Comparison of ENCODE assay signal across 8 cellular contexts in genomic region chr9:68895741-68896478, GRCh38.
DNase-seq lines count a peak whose midpoint lies in the region; ATAC-seq and TF ChIP-seq lines count a peak whose summit lies in the region.

No MANE protein-coding gene starts in this region.

- H3K27me3 ChIP-seq in sigmoid colon: no peaks in the 10 kb centered on the region

- peak; percentile 36 for DNase-seq in GM10266 (ENCODE audit: extremely low spot score)
- DNase-seq in left ventricle myocardium superior: no peak
- DNase-seq in midbrain (lab: John Stamatoyannopoulos, UW): no peak
- DNase-seq in NCI-H2196 treated with DMSO at 0.1 percent for 48 hours (lab: John Stamatoyannopoulos, UW; ENCODE audit: unreplicated experiment): no peak
- no peak for DNase-seq in sigmoid colon
- DNase-seq in effector memory CD8-positive, alpha-beta T cell: no peak

- H3K9me3 ChIP-seq in sigmoid colon: no peaks in the 10 kb centered on the region

- no peaks in the 10 kb centered on the region for H3K4me1 Mint-ChIP-seq in effector memory CD8-positive, alpha-beta T cell (ENCODE audit: low read depth in 2 of 2)

- TF ChIP-seq EP300 in sigmoid colon (IDR thresholded peaks at IDR 0.05): no peak

- intact Hi-C loops in left ventricle myocardium superior (cut with micrococcal nuclease) (no loop called here), sigmoid colon (cut with DNase I) (loop anchor here (10.0 kb wide), 1 partner anchor 311 kb away; no protein-coding TSS in a partner anchor)

- H3K9me3 Mint-ChIP-seq in effector memory CD8-positive, alpha-beta T cell: no peaks in the 10 kb centered on the region

- ATAC-seq in GM21390 (IDR thresholded peaks at IDR 0.05; ENCODE audit: unreplicated experiment): peak; percentile 88
- ATAC-seq in HG03565 (IDR thresholded peaks at IDR 0.05; ENCODE audit: unreplicated experiment): peak; percentile 93
- ATAC-seq in left ventricle myocardium superior: peak; percentile 62
- ATAC-seq in effector memory CD8-positive, alpha-beta T cell (replicated peaks): no peak

- peak overlapping the region in 1 of 4 donors; percentile 11 for H3K27ac ChIP-seq in sigmoid colon

- no peak overlapping the region for H3K27ac Mint-ChIP-seq in effector memory CD8-positive, alpha-beta T cell

- 40 to 79% methylated on average over 6 of the region's 6 CpGs for WGBS in sigmoid colon, 2 donors

- no peaks in the 10 kb centered on the region for H3K4me1 ChIP-seq in sigmoid colon

- H3K36me3 Mint-ChIP-seq in effector memory CD8-positive, alpha-beta T cell (ENCODE audit: insufficient read depth): no peaks in the 10 kb centered on the region

- peaks cover 7 to 17% of the 10 kb centered on the region in 2 donors for H3K27me3 Mint-ChIP-seq in effector memory CD8-positive, alpha-beta T cell

- TF ChIP-seq CTCF in GM10266 (IDR thresholded peaks at IDR 0.05; ENCODE audit: control insufficient read depth, insufficient read depth, low read depth, missing control alignments) (no peak), sigmoid colon (IDR thresholded peaks at IDR 0.05) (no peak)

- TF ChIP-seq POLR2A in sigmoid colon (IDR thresholded peaks at IDR 0.05): no peak

- H3K4me3 Mint-ChIP-seq in effector memory CD8-positive, alpha-beta T cell: no peak overlapping the region

- no peaks in the 10 kb centered on the region for H3K36me3 ChIP-seq in sigmoid colon

- no peak overlapping the region for H3K4me3 ChIP-seq in sigmoid colon
